ENCODE assay signal across 23 cellular contexts in genomic region chr5:124889522-124889828, GRCh38.
DNase-seq lines count a peak whose midpoint lies in the region; ATAC-seq and TF ChIP-seq lines count a peak whose summit lies in the region.
"Had no signal": no experiment of that assay in that cellular context is flagged by ENCODE, and none has a peak within 500 bp of the region (broad histone marks: within the 10 kb centered on the region; RNA-seq: fewer than 3 reads in every experiment).

No MANE protein-coding gene starts in this region.

- no peaks in the 10 kb centered on the region for H3K79me2 ChIP-seq in OCI-LY7 (ENCODE audit: insufficient read depth, low read depth, low read length)

- no peak overlapping the region for H3K27ac ChIP-seq in OCI-LY7 (ENCODE audit: low read depth, low read length, poor library complexity, severe bottlenecking)
- peak overlapping the region; percentile 33 for H3K27ac ChIP-seq in cingulate gyrus (ENCODE audit: low read depth, low read length)
- no peak overlapping the region for H3K27ac ChIP-seq in vagina
- H3K27ac ChIP-seq: A549; BLaER1 treated with 17β-estradiol and CSF1 and Interleukin-3, amounts not matched to agents 10 nM and 100 nM had no signal

- H3K4me2 ChIP-seq in OCI-LY7 (ENCODE audit: low read length) = peak overlapping the region; percentile 54; the same call in 1 of the 2 replicates

- TF ChIP-seq POLR2A in vagina (IDR thresholded peaks at IDR 0.05) = no peak

- DNase-seq in A172 (ENCODE audit: low spot score) (peak; percentile 31), OCI-LY7 (ENCODE audit: low spot score) (no peak), mucosa of descending colon (no peak), vagina (ENCODE audit: extremely low spot score in 2 of 2) (no peak)
- DNase-seq: activated CD4-positive, alpha-beta T cell treated with anti-CD3 and anti-CD28 coated beads, Interleukin-2, amount 10 ng/mL, durations not matched to agents 7 days and 5 days; activated CD8-positive, alpha-beta memory T cell treated with anti-CD3 and anti-CD28 coated beads, Interleukin-2, amount 50 U/mL, for 48 hours; activated naive CD4-positive, alpha-beta T cell; aorta; cortex of kidney; DMS 273 treated with DMSO at 0.1 percent for 48 hours; immature natural killer cell; MV-4-11; NCI-H2081; NCI-H526 treated with DMSO at 0.1 percent for 48 hours; stimulated activated naive B cell treated with anti-CD40 and anti-IgM and Interleukin-4, amounts not matched to agents 10 μg/mL and 1 μg/mL and 100 μg/mL, for 72 hours; SW 1271 had no signal

- no peaks in the 10 kb centered on the region for H4K20me1 ChIP-seq in OCI-LY7 (ENCODE audit: insufficient read depth, low read length)
- H4K20me1 ChIP-seq: BLaER1 treated with 17β-estradiol and CSF1 and Interleukin-3, amounts not matched to agents 10 nM and 100 nM had no signal

- H3K27me3 ChIP-seq in vagina = no peaks in the 10 kb centered on the region
- H3K27me3 ChIP-seq: BLaER1 treated with 17β-estradiol and CSF1 and Interleukin-3, amounts not matched to agents 10 nM and 100 nM had no signal

- H3K9me3 ChIP-seq in OCI-LY7 (ENCODE audit: low read length) = no peaks in the 10 kb centered on the region
- H3K9me3 ChIP-seq in mucosa of descending colon = no peaks in the 10 kb centered on the region
- no peaks in the 10 kb centered on the region for H3K9me3 ChIP-seq in vagina

- H2AFZ ChIP-seq in OCI-LY7 (ENCODE audit: low read length) = peak overlapping the region; percentile 87; the same call in 1 of the 2 replicates

- H3K36me3 ChIP-seq in OCI-LY7 (ENCODE audit: insufficient read depth, low read length) (no peaks in the 10 kb centered on the region; the same call in 1 of the 2 replicates), mucosa of descending colon (ENCODE audit: low read depth) (no peaks in the 10 kb centered on the region), vagina (no peaks in the 10 kb centered on the region)

- H3K4me1 ChIP-seq in OCI-LY7 (ENCODE audit: insufficient read depth, low read length, poor library complexity, severe bottlenecking) (peaks cover 17% of the 10 kb centered on the region), mucosa of descending colon (ENCODE audit: low read depth) (peaks cover 2% of the 10 kb centered on the region), vagina (no peaks in the 10 kb centered on the region)

- no peak for TF ChIP-seq CTCF in OCI-LY7 (conservative IDR thresholded peaks at IDR 0.05; ENCODE audit: low read length)
- TF ChIP-seq CTCF in mucosa of descending colon (IDR thresholded peaks at IDR 0.05) = no peak
- no peak for TF ChIP-seq CTCF in vagina (IDR thresholded peaks at IDR 0.05)

- intact Hi-C loops in OCI-LY7 (cut with micrococcal nuclease; ENCODE audit: unreplicated experiment) = no loop called here
- intact Hi-C loops in mucosa of descending colon (cut with DNase I, micrococcal nuclease) = no loop called here
- intact Hi-C loops in vagina (cut with DNase I) = no loop called here

- POLR2A ChIA-PET in OCI-LY7 (lab: Charles Lee) = interaction anchor here (0.5 to 1.9 kb wide), 6 partner anchors 10 to 152 kb away, joined by 3 to 7 read pairs (median 4); no protein-coding TSS in a partner anchor

- no TSS peak for BruUV-seq in OCI-LY7 (replicated peaks; lab: Mats Ljungman, UMichigan)

- ATAC-seq in mucosa of descending colon (peak; percentile 32), HG03565 (IDR thresholded peaks at IDR 0.05; ENCODE audit: unreplicated experiment) (no peak), HG03571 (IDR thresholded peaks at IDR 0.05; ENCODE audit: unreplicated experiment) (no peak), GM18519 (IDR thresholded peaks at IDR 0.05; ENCODE audit: low FRiP score, unreplicated experiment) (no peak)
- ATAC-seq: A549; stimulated activated naive B cell treated with anti-CD40 and anti-IgM and Interleukin-4, amounts not matched to agents 10 μg/mL and 1 μg/mL and 100 μg/mL, for 72 hours had no signal

- CTCF ChIA-PET in OCI-LY7 (lab: Charles Lee; ENCODE audit: unreplicated experiment) = interaction anchor here (0.8 kb wide), 1 partner anchor 10 kb away, joined by 5 read pairs; no protein-coding TSS in a partner anchor

- H3K4me3 ChIP-seq in OCI-LY7 (ENCODE audit: low read depth, low read length, poor library complexity, severe bottlenecking) (no peak overlapping the region), mucosa of descending colon (no peak overlapping the region), vagina (no peak overlapping the region)
- H3K4me3 ChIP-seq: A549; BLaER1 treated with 17β-estradiol and CSF1 and Interleukin-3, amounts not matched to agents 10 nM and 100 nM; lung had no signal

- no peaks in the 10 kb centered on the region for H3K9me2 ChIP-seq in OCI-LY7 (ENCODE audit: insufficient read depth, low read length)
